ENCODE assay signal across 15 cellular contexts in the genomic region with DNA sequence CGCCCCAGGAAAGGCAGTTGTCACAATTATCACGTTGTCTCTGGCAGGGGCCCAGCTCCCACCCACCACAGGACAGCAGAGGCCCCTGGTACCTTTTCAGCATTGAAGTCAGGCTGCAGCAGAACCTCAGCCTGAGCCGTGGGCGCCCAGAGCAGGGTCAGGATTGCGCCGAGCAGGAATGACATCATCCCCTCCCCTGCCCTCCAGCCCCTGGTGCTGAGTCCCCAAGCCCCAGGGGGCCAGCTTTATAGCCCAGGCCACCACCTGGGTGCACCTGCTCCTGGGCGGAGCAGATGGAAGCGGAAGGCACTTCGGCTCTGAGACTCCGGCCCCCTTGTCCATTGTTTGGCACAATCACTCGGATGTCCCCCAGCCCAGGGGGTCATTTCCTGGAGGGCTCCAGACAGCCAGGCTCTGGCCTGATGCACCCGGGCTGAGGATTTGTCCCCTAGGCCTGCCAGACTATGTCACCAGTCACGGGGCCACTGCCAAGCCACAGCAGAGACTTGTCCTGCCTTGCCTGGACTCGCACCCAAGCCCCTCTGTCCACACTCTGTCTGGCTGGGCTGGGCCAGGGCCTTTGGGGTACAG. TPM values are rescaled to one million over a fixed set of nuclear protein-coding genes. Genes with fewer than 3 reads are reported as not detected.
DNase-seq lines count a peak whose midpoint lies in the region; ATAC-seq, FAIRE-seq and TF ChIP-seq lines count a peak whose summit lies in the region.
"Had no signal": no experiment of that assay in that cellular context is flagged by ENCODE, and none has a peak within 500 bp of the region (broad histone marks: within the 10 kb centered on the region; RNA-seq: fewer than 3 reads in every experiment).

A gene with protein sequence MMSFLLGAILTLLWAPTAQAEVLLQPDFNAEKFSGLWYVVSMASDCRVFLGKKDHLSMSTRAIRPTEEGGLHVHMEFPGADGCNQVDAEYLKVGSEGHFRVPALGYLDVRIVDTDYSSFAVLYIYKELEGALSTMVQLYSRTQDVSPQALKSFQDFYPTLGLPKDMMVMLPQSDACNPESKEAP (minus strand): TSS at position 218 of the 591 bp plus-strand sequence. CDS start 30 bp downstream, at position 188.

- no peaks in the 10 kb centered on the region for H3K9me3 ChIP-seq in heart left ventricle
- no peaks in the 10 kb centered on the region for H3K9me3 ChIP-seq in sigmoid colon

- DNase-seq in heart left ventricle, result peak in 1 of 5 donors; percentile 51
- no peak for DNase-seq in Right ventricle myocardium superior
- DNase-seq in NCI-H2107 (lab: John Stamatoyannopoulos, UW), result peak; percentile 74
- peak; percentile 5 for DNase-seq in epidermal melanocyte (ENCODE audit: insufficient read length, low spot score)
- DNase-seq in sigmoid colon, result peak; percentile 53
- no peak for DNase-seq in endothelial cell (ENCODE audit: low spot score)
- no peak for DNase-seq in nephron progenitor cell
- DNase-seq in HTR-8/SVneo (ENCODE audit: insufficient read length, low spot score), result no peak
- DNase-seq: activated T-cell treated with anti-CD3 and anti-CD28 coated beads for 4 hours; stimulated activated CD4-positive, alpha-beta T cell treated with anti-CD3 and anti-CD28 coated beads, Interleukin-4, amount 100 ng/mL, for 4 hours; stimulated activated naive CD4-positive, alpha-beta T cell treated with Interleukin-2 at 50 U/mL for 16 hours had no signal

- H3K4me3 Mint-ChIP-seq in endothelial cell (ENCODE audit: unreplicated experiment) (no peak within 1 kb of the TSS), nephron progenitor cell (no peak within 1 kb of the TSS)
- H3K4me3 Mint-ChIP-seq: natural killer cell treated with Interleukin-12 subunit alpha and Interleukin-12 subunit beta and Interleukin-15 and Interleukin-18, amount 100 ng/mL, for 72 hours had no signal

- H3K4me1 Mint-ChIP-seq in endothelial cell (ENCODE audit: unreplicated experiment) (no peaks in the 10 kb centered on the region), nephron progenitor cell (peaks cover 32% of the 10 kb centered on the region)

- no peak within 1 kb of the TSS for H3K4me3 ChIP-seq in heart left ventricle
- H3K4me3 ChIP-seq in sigmoid colon, result no peak within 1 kb of the TSS
- H3K4me3 ChIP-seq: dorsolateral prefrontal cortex had no signal

- no peak for TF ChIP-seq POLR2A in heart left ventricle (IDR thresholded peaks at IDR 0.05)
- no peak for TF ChIP-seq POLR2A in sigmoid colon (IDR thresholded peaks at IDR 0.05)

- ATAC-seq in heart left ventricle (peak in 3 of 4 donors; percentile 5 to 26 (median 8)), Right ventricle myocardium superior (ENCODE audit: poor library complexity) (no peak)
- ATAC-seq: activated CD4-positive, CD25-positive, alpha-beta regulatory T cell treated with anti-CD3 and anti-CD28 coated beads, Interleukin-2, amount 50 U/mL, for 24 hours; natural killer cell treated with Interleukin-12 subunit alpha and Interleukin-12 subunit beta and Interleukin-15 and Interleukin-18, amount 100 ng/mL, for 72 hours; sciatic nerve had no signal

- intact Hi-C loops in heart left ventricle (cut with DNase I), result no loop called here
- intact Hi-C loops in Right ventricle myocardium superior (cut with DNase I), result no loop called here
- intact Hi-C loops in sigmoid colon (cut with DNase I), result no loop called here

- FAIRE-seq in HTR-8/SVneo (lab: Jason Lieb, UNC), result no peak

- 65 to 81% (median 69%) methylated on average over 9 to 14 of the region's 14 CpGs for WGBS in heart left ventricle, 4 donors
- WGBS in sigmoid colon, 2 donors, result 24 to 65% methylated on average over 14 of the region's 14 CpGs

- H3K36me3 ChIP-seq in heart left ventricle, result no peaks in the 10 kb centered on the region
- H3K36me3 ChIP-seq in sigmoid colon, result no peaks in the 10 kb centered on the region

- peaks cover 0 to 7% (median 3%) of the 10 kb centered on the region in 9 donors for H3K27me3 ChIP-seq in heart left ventricle
- H3K27me3 ChIP-seq in sigmoid colon, result peaks cover 11 to 69% (median 36%) of the 10 kb centered on the region in 3 donors
- H3K27me3 ChIP-seq: dorsolateral prefrontal cortex had no signal

- H3K36me3 Mint-ChIP-seq in endothelial cell (ENCODE audit: low read depth, unreplicated experiment), result no peaks in the 10 kb centered on the region
- no peaks in the 10 kb centered on the region for H3K36me3 Mint-ChIP-seq in nephron progenitor cell (ENCODE audit: low read depth)
- H3K36me3 Mint-ChIP-seq: natural killer cell treated with Interleukin-12 subunit alpha and Interleukin-12 subunit beta and Interleukin-15 and Interleukin-18, amount 100 ng/mL, for 72 hours had no signal

- H3K9me3 Mint-ChIP-seq in endothelial cell (ENCODE audit: unreplicated experiment) (no peaks in the 10 kb centered on the region), nephron progenitor cell (no peaks in the 10 kb centered on the region)
- H3K9me3 Mint-ChIP-seq: natural killer cell treated with Interleukin-12 subunit alpha and Interleukin-12 subunit beta and Interleukin-15 and Interleukin-18, amount 100 ng/mL, for 72 hours had no signal

- peaks cover 0 to 16% (median 2%) of the 10 kb centered on the region in 12 donors for H3K4me1 ChIP-seq in heart left ventricle
- H3K4me1 ChIP-seq in sigmoid colon, result peaks cover 0 to 7% (median 0%) of the 10 kb centered on the region in 4 donors

- peaks cover 8% of the 10 kb centered on the region for H3K27me3 Mint-ChIP-seq in endothelial cell (ENCODE audit: unreplicated experiment)
- peaks cover 19% of the 10 kb centered on the region for H3K27me3 Mint-ChIP-seq in nephron progenitor cell (ENCODE audit: low read depth, poor library complexity)

- peak within 1 kb of the TSS in 5 of 12 donors; percentile 18 to 65 (median 41) for H3K27ac ChIP-seq in heart left ventricle
- H3K27ac ChIP-seq in sigmoid colon, result no peak within 1 kb of the TSS
- H3K27ac ChIP-seq: dorsolateral prefrontal cortex had no signal

- TF ChIP-seq CTCF in heart left ventricle (IDR thresholded peaks at IDR 0.05) (no peak), sigmoid colon (IDR thresholded peaks at IDR 0.05) (no peak), endothelial cell (IDR thresholded peaks at IDR 0.05; ENCODE audit: unreplicated experiment) (no peak), nephron progenitor cell (IDR thresholded peaks at IDR 0.05) (no peak)

- no peak within 1 kb of the TSS for H3K27ac Mint-ChIP-seq in endothelial cell (ENCODE audit: unreplicated experiment)
- no peak within 1 kb of the TSS for H3K27ac Mint-ChIP-seq in nephron progenitor cell
- H3K27ac Mint-ChIP-seq: natural killer cell treated with Interleukin-12 subunit alpha and Interleukin-12 subunit beta and Interleukin-15 and Interleukin-18, amount 100 ng/mL, for 72 hours had no signal

- TF ChIP-seq EP300 in sigmoid colon (IDR thresholded peaks at IDR 0.05), result no peak

RNA-seq across cellular contexts. Expression of the gene that starts here (rescaled TPM):
- total RNA-seq in heart left ventricle (1 to 10 TPM in 3 of 9 donors, under 1 TPM in 2, not detected in 4; 0.64 to 2.8 (median 1.2) TPM), Right ventricle myocardium superior (not detected), sigmoid colon (not detected), endothelial cell (ENCODE audit: unreplicated experiment) (0.49 TPM)
- polyA plus RNA-seq in heart left ventricle (1 to 10 TPM in 1 of 2 donors, under 1 TPM in 1; 0.65 to 2.4 TPM), sigmoid colon (1 to 10 TPM in 2 of 3 donors, under 1 TPM in 1; 0.70 to 9.0 (median 6.6) TPM)
- total RNA-seq: natural killer cell treated with Interleukin-12 subunit alpha and Interleukin-12 subunit beta and Interleukin-15 and Interleukin-18, amount 100 ng/mL, for 72 hours; sciatic nerve had no signal

Comparison
In these comparisons a context has a peak if more than half of its experiments do, and no peak if none do; other contexts are left out.
1. DNase-seq: peak in NCI-H2107 (single experiment), epidermal melanocyte (single experiment) and sigmoid colon (single experiment); none in Right ventricle myocardium superior (single experiment), endothelial cell (single experiment), nephron progenitor cell (single experiment) and HTR-8/SVneo (single experiment).